In the genomic region with DNA sequence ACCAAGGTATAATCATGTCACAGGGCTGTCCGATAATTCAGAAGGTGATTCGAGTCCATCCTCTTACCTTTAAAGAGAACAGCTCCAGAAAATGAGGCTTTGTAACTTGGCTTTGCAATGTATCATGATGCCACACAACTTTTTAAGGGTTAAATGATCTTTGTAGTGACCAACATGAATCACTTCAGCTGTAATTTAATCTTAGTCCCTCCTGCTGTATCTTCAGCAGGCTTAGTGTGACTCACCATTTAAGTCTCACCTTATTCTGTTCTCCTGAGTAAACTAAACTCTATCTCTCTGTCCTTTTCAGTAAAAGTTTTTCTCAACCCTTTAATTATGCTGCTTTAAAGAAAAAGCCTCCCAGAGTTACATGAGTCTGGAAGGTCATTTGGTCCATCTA, we compare ENCODE assay signal across 9 cellular contexts. TPM values are rescaled to one million over a fixed set of nuclear protein-coding genes. Genes with fewer than 3 reads are reported as not detected.
A peak's percentile ranks its signal among the peaks of the same experiment; 100 is the strongest.
DNase-seq lines count a peak whose midpoint lies in the region; ATAC-seq and TF ChIP-seq lines count a peak whose summit lies in the region.
"Had no signal": no experiment of that assay in that cellular context is flagged by ENCODE, and none has a peak within 500 bp of the region (broad histone marks: within the 10 kb centered on the region; RNA-seq: fewer than 3 reads in every experiment).

No MANE protein-coding gene starts in this region.

- peaks cover 2% of the 10 kb centered on the region; the same call in 1 of the 2 replicates for H3K9me1 ChIP-seq in IMR-90 (ENCODE audit: insufficient read depth, low read length)

- no peak overlapping the region for H3K23ac ChIP-seq in IMR-90 (ENCODE audit: low read depth, low read length)

- 0 out of 2 replicates have a peak, but pooled peaks cover 4% of the 10 kb centered on the region for H3K27me3 ChIP-seq in IMR-90 (ENCODE audit: control insufficient read depth, insufficient read depth, low read length)
- H3K27me3 ChIP-seq: adrenal gland had no signal

- peaks cover 34% of the 10 kb centered on the region for H3K36me3 Mint-ChIP-seq in Calu3 (ENCODE audit: insufficient read depth, unreplicated experiment)
- H3K36me3 Mint-ChIP-seq in activated naive CD8-positive, alpha-beta T cell treated with anti-CD3 and anti-CD28 coated beads, Interleukin-2, amount 10 ng/mL, durations not matched to agents 7 days and 5 days, result peaks cover 1% of the 10 kb centered on the region

- no peak overlapping the region for H3K9ac ChIP-seq in IMR-90 (ENCODE audit: low read depth, low read length)

- no peak overlapping the region for H2AK9ac ChIP-seq in IMR-90 (replicated peaks; ENCODE audit: low read depth, low read length, poor library complexity)

- no peak overlapping the region for H4K5ac ChIP-seq in IMR-90 (ENCODE audit: low read depth, low read length)

- no peak overlapping the region for H3K27ac Mint-ChIP-seq in Calu3 (ENCODE audit: unreplicated experiment)
- peak overlapping the region; percentile 97 for H3K27ac Mint-ChIP-seq in activated naive CD8-positive, alpha-beta T cell treated with anti-CD3 and anti-CD28 coated beads, Interleukin-2, amount 10 ng/mL, durations not matched to agents 7 days and 5 days

- dilution Hi-C loops in IMR-90 (cut with HindIII; ENCODE audit: low sequenced_read_pairs, unreplicated experiment), result no loop called here

- WGBS in IMR-90 (ENCODE audit: extremely low coverage in 2 of 2, insufficient read length in 1 of 2), 2 experiments, result no CpG with 5 or more reads among the region's 2 CpGs

- H3K4me3 Mint-ChIP-seq in Calu3 (ENCODE audit: low read depth, unreplicated experiment), result peak overlapping the region; percentile 80
- H3K4me3 Mint-ChIP-seq in activated naive CD8-positive, alpha-beta T cell treated with anti-CD3 and anti-CD28 coated beads, Interleukin-2, amount 10 ng/mL, durations not matched to agents 7 days and 5 days, result peak overlapping the region; percentile 96

- DNase-seq in Calu3 (no peak), IMR-90 (peak; percentile 80), myocyte (ENCODE audit: low read depth) (peak; percentile 19)
- no peak for DNase-seq in activated naive CD8-positive, alpha-beta T cell treated with anti-CD3 and anti-CD28 coated beads, Interleukin-2, amount 10 ng/mL, durations not matched to agents 7 days and 5 days
- no peak for DNase-seq in effector CD4-positive, alpha-beta T cell
- DNase-seq: NCI-H1105 had no signal

- H2BK20ac ChIP-seq in IMR-90 (ENCODE audit: low read depth, low read length), result no peak overlapping the region

- H3K18ac ChIP-seq in IMR-90 (ENCODE audit: low read depth, low read length), result no peak overlapping the region

- intact Hi-C loops in Calu3 (cut with micrococcal nuclease; ENCODE audit: unreplicated experiment), result no loop called here
- intact Hi-C loops in IMR-90 (cut with micrococcal nuclease), result no loop called here

- H3K9me3 Mint-ChIP-seq in Calu3 (ENCODE audit: low read depth, unreplicated experiment), result no peaks in the 10 kb centered on the region
- H3K9me3 Mint-ChIP-seq in activated naive CD8-positive, alpha-beta T cell treated with anti-CD3 and anti-CD28 coated beads, Interleukin-2, amount 10 ng/mL, durations not matched to agents 7 days and 5 days, result no peaks in the 10 kb centered on the region

- H3K4me2 ChIP-seq in IMR-90 (ENCODE audit: low read depth, low read length), result peak overlapping the region; percentile 93; the same call in 1 of the 2 replicates

- CTCF ChIA-PET in Calu3 (lab: Charles Lee) (interaction anchor here (0.9 to 3.0 kb wide), 3 partner anchors 13 to 258 kb away, joined by 3 to 10 read pairs (median 5); no protein-coding TSS in a partner anchor), IMR-90 (lab: Yijun Ruan, JAX) (no interaction called here)

- BruUV-seq in Calu3 (replicated peaks; lab: Mats Ljungman, UMichigan) (no TSS peak), IMR-90 (replicated peaks; lab: Mats Ljungman, UMichigan) (no TSS peak)

- no peak overlapping the region for H4K8ac ChIP-seq in IMR-90 (ENCODE audit: low read depth in 2 of 2, low read length in 2 of 2)

- H3K56ac ChIP-seq in IMR-90 (ENCODE audit: extremely low read depth, insufficient read depth, low read length), result no peak overlapping the region

- no peak overlapping the region for H3K27ac ChIP-seq in IMR-90 (ENCODE audit: insufficient read depth, low read length)
- H3K27ac ChIP-seq: adrenal gland had no signal

- no peak overlapping the region for H2BK15ac ChIP-seq in IMR-90 (ENCODE audit: low read depth, low read length)

- H3K27me3 Mint-ChIP-seq in Calu3 (ENCODE audit: unreplicated experiment), result no peaks in the 10 kb centered on the region
- H3K27me3 Mint-ChIP-seq in activated naive CD8-positive, alpha-beta T cell treated with anti-CD3 and anti-CD28 coated beads, Interleukin-2, amount 10 ng/mL, durations not matched to agents 7 days and 5 days, result no peaks in the 10 kb centered on the region

- peaks cover 2% of the 10 kb centered on the region; the same call in 1 of the 2 replicates for H3K9me3 ChIP-seq in IMR-90 (ENCODE audit: control insufficient read depth, insufficient read depth, low read length)
- H3K9me3 ChIP-seq: adrenal gland had no signal

- no peak overlapping the region for H2AFZ ChIP-seq in IMR-90 (replicated peaks; ENCODE audit: low read length, poor library complexity)

- no peak for TF ChIP-seq RAD21 in IMR-90 (IDR thresholded peaks at IDR 0.05; ENCODE audit: low read length)

- ATAC-seq in IMR-90 (ENCODE audit: low read depth) (peak; percentile 21; the same call in 1 of the 2 replicates), GM18868 (IDR thresholded peaks at IDR 0.05; ENCODE audit: unreplicated experiment) (no peak), HG02885 (IDR thresholded peaks at IDR 0.05; ENCODE audit: poor library complexity, unreplicated experiment) (no peak)
- ATAC-seq in activated naive CD8-positive, alpha-beta T cell treated with anti-CD3 and anti-CD28 coated beads, Interleukin-2, amount 10 ng/mL, durations not matched to agents 7 days and 5 days (ENCODE audit: low read depth), result no peak

- H3K14ac ChIP-seq in IMR-90 (replicated peaks; ENCODE audit: low read depth, low read length), result no peak overlapping the region

- peaks cover 51% of the 10 kb centered on the region for H3K4me1 Mint-ChIP-seq in Calu3 (ENCODE audit: low read depth, unreplicated experiment)
- H3K4me1 Mint-ChIP-seq in activated naive CD8-positive, alpha-beta T cell treated with anti-CD3 and anti-CD28 coated beads, Interleukin-2, amount 10 ng/mL, durations not matched to agents 7 days and 5 days, result peaks cover 43% of the 10 kb centered on the region

- no peak overlapping the region for H4K91ac ChIP-seq in IMR-90 (ENCODE audit: insufficient read depth, low read depth, low read length)

- H2BK120ac ChIP-seq in IMR-90 (ENCODE audit: low read depth, low read length), result no peak overlapping the region

- in situ Hi-C loops in IMR-90 (cut with MboI; ENCODE audit: low sequenced_read_pairs), result no loop called here

- TF ChIP-seq CTCF in Calu3 (IDR thresholded peaks at IDR 0.05; ENCODE audit: unreplicated experiment) (no peak), IMR-90 (conservative IDR thresholded peaks at IDR 0.05; ENCODE audit: low read depth, low read length) (no peak)

- no peak overlapping the region for H2BK5ac ChIP-seq in IMR-90 (ENCODE audit: low read depth, low read length, poor library complexity, severe bottlenecking)

- no peaks in the 10 kb centered on the region for H3K36me3 ChIP-seq in IMR-90 (ENCODE audit: control insufficient read depth, insufficient read depth, low read length)
- H3K36me3 ChIP-seq: adrenal gland had no signal

- no peaks in the 10 kb centered on the region for H4K20me1 ChIP-seq in IMR-90 (ENCODE audit: insufficient read depth, low read length)

- peaks cover 9% of the 10 kb centered on the region for H3K4me1 ChIP-seq in IMR-90 (ENCODE audit: control insufficient read depth, insufficient read depth, low read length)

- POLR2A ChIA-PET in IMR-90 (lab: Charles Lee; ENCODE audit: unreplicated experiment), result no interaction called here
- POLR2A ChIA-PET in activated naive CD8-positive, alpha-beta T cell treated with anti-CD3 and anti-CD28 coated beads, Interleukin-2, amount 10 ng/mL, durations not matched to agents 7 days and 5 days (lab: Charles Lee), result interaction anchor here (0.6 to 6.1 kb wide), 12 partner anchors 12 to 120 kb away, joined by 3 to 98 read pairs (median 6); no protein-coding TSS in a partner anchor

- no peak overlapping the region for H3K4ac ChIP-seq in IMR-90 (ENCODE audit: low read depth, low read length)

- no peak overlapping the region for H2AK5ac ChIP-seq in IMR-90 (ENCODE audit: low read depth, low read length)

- H3K4me3 ChIP-seq in IMR-90 (ENCODE audit: insufficient read depth, low read depth, low read length), result no peak overlapping the region
- H3K4me3 ChIP-seq: adrenal gland had no signal

- no peak for TF ChIP-seq POLR2A in IMR-90 (IDR thresholded peaks at IDR 0.05; ENCODE audit: low read depth, low read length)

- peaks cover 3 to 6% of the 10 kb centered on the region in 2 experiments; a peak in 1 of 4 replicates for H3K79me1 ChIP-seq in IMR-90 (ENCODE audit: low read depth in 1 of 2, low read length in 2 of 2)

TF ChIP-seq in IMR-90, 13 proteins besides CTCF, POLR2A, EP300 and RAD21:
- TF ChIP-seq FOS (IDR thresholded peaks at IDR 0.05; ENCODE audit: low read depth, low read length) (peak; percentile 71), MAZ (IDR thresholded peaks at IDR 0.05; ENCODE audit: borderline replicate concordance, low read depth, low read length) (no peak), MXI1 (IDR thresholded peaks at IDR 0.05; ENCODE audit: borderline replicate concordance, low read depth, low read length) (no peak)

RNA-seq across cellular contexts. Expression of a gene that starts 1.9 kb away (rescaled TPM):
- 5.6 and 9.0 TPM in 2 replicates for total RNA-seq in Calu3 (2022)
- 1.1 and 1.4 TPM in 2 replicates for total RNA-seq in IMR-90 (2012; rRNA removed)
- polyA plus RNA-seq in IMR-90 (2012; rRNA removed), result 3.6 and 4.0 TPM in 2 replicates
- polyA plus RNA-seq in IMR-90 (2012; cell fraction: cytosol; rRNA removed), result 2.5 and 2.7 TPM in 2 replicates
- polyA plus RNA-seq in IMR-90 (2012; cell fraction: nucleus; rRNA removed; ENCODE audit: low replicate concordance), result 2.1 and 3.1 TPM in 2 replicates
- 10 to 100 TPM; 10.1 to 10.7 TPM for total RNA-seq in activated naive CD8-positive, alpha-beta T cell treated with anti-CD3 and anti-CD28 coated beads, Interleukin-2, amount 10 ng/mL, durations not matched to agents 7 days and 5 days
- 1.8 and 2.0 TPM in 2 replicates for total RNA-seq in myocyte
- 7.3 TPM for polyA plus RNA-seq in myocyte (2012)

Comparison
In these comparisons a context has a peak if more than half of its experiments do, and no peak if none do; other contexts are left out.
1. DNase-seq: peak in IMR-90 (single experiment) and myocyte (single experiment); none in Calu3 (single experiment), activated naive CD8-positive, alpha-beta T cell treated with anti-CD3 and anti-CD28 coated beads, Interleukin-2, amount 10 ng/mL, durations not matched to agents 7 days and 5 days (single experiment) and effector CD4-positive, alpha-beta T cell (single experiment).